Comparison of ENCODE assay signal across 17 cellular contexts in the genomic region with DNA sequence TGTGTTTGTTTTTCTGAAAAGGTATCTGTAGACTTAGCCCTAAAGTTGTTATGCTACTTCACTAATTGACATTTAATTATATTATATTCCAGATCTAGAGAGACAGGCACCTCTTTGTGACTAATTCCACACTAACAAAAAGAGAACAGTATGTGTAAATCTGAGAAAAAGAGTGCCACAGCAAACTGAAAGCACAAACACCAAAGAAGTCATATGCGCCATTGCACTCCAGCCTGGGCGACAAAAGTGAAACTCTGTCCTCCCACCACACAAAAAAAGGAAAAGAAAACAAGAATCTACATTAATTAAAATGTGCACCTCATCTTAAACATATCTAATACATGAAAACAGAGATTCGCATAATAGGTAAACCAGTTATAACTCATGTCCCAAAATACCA. TPM values are rescaled to one million over a fixed set of nuclear protein-coding genes. Genes with fewer than 3 reads are reported as not detected.
A peak's percentile ranks its signal among the peaks of the same experiment; 100 is the strongest.
DNase-seq lines count a peak whose midpoint lies in the region; ATAC-seq, FAIRE-seq and TF ChIP-seq lines count a peak whose summit lies in the region.
"Had no signal": no experiment of that assay in that cellular context is flagged by ENCODE, and none has a peak within 500 bp of the region (broad histone marks: within the 10 kb centered on the region; RNA-seq: fewer than 3 reads in every experiment).

No MANE protein-coding gene starts in this region.

- H3K4me3 ChIP-seq in dorsolateral prefrontal cortex, result no peak overlapping the region
- H3K4me3 ChIP-seq: thyroid gland had no signal

- H3K9me3 Mint-ChIP-seq in activated T-helper 2 cell treated with anti-CD3 and anti-CD28 coated beads, Interferon-gamma antibody, Interleukin-2, Interleukin-4, amounts not matched to agents 10 μg/mL and 5 μg/mL and 100 μg/mL, durations not matched to agents 14 hours and 24 hours and 36 hours, result no peaks in the 10 kb centered on the region
- H3K9me3 Mint-ChIP-seq: IgD-negative memory B cell had no signal

- H3K27ac Mint-ChIP-seq in activated T-helper 2 cell treated with anti-CD3 and anti-CD28 coated beads, Interferon-gamma antibody, Interleukin-2, Interleukin-4, amounts not matched to agents 10 μg/mL and 5 μg/mL and 100 μg/mL, durations not matched to agents 14 hours and 24 hours and 36 hours, result peak overlapping the region; percentile 72

- H3K36me3 Mint-ChIP-seq in activated T-helper 2 cell treated with anti-CD3 and anti-CD28 coated beads, Interferon-gamma antibody, Interleukin-2, Interleukin-4, amounts not matched to agents 10 μg/mL and 5 μg/mL and 100 μg/mL, durations not matched to agents 14 hours and 24 hours and 36 hours (ENCODE audit: low read depth), result peaks cover 19% of the 10 kb centered on the region

- no peak overlapping the region for H3K27ac ChIP-seq in dorsolateral prefrontal cortex
- H3K27ac ChIP-seq: thyroid gland, VCaP had no signal

- FAIRE-seq in GM19239 (lab: Jason Lieb, UNC), result peak; percentile 75
- FAIRE-seq: frontal cortex, GM12892 had no signal

- H3K4me3 Mint-ChIP-seq in activated T-helper 2 cell treated with anti-CD3 and anti-CD28 coated beads, Interferon-gamma antibody, Interleukin-2, Interleukin-4, amounts not matched to agents 10 μg/mL and 5 μg/mL and 100 μg/mL, durations not matched to agents 14 hours and 24 hours and 36 hours (ENCODE audit: low read depth), result no peak overlapping the region

- no peak for ATAC-seq in HG02870 (IDR thresholded peaks at IDR 0.05; ENCODE audit: unreplicated experiment)
- ATAC-seq: left colon had no signal

- TF ChIP-seq CTCF in dorsolateral prefrontal cortex (IDR thresholded peaks at IDR 0.05 in 54 of 56, conservative IDR thresholded peaks at IDR 0.05 in 2 of 56; ENCODE audit: low read depth in 1 of 56, partially characterized antibody in 56 of 56), result no peak

- intact Hi-C loops in activated T-helper 2 cell treated with anti-CD3 and anti-CD28 coated beads, Interferon-gamma antibody, Interleukin-2, Interleukin-4, amounts not matched to agents 10 μg/mL and 5 μg/mL and 100 μg/mL, durations not matched to agents 14 hours and 24 hours and 36 hours (cut with micrococcal nuclease), result loop anchor here (10.0 kb wide), 3 partner anchors 157 to 323 kb away; partner anchors contain the start of genes ATF1 and BIN2
- intact Hi-C loops in dorsolateral prefrontal cortex (cut with DNase I), result loop anchor here in 1 of 2 donors (10.0 kb wide), 1 partner anchor 87 kb away; the partner anchor contains the start of gene TFCP2

- H3K4me1 Mint-ChIP-seq in activated T-helper 2 cell treated with anti-CD3 and anti-CD28 coated beads, Interferon-gamma antibody, Interleukin-2, Interleukin-4, amounts not matched to agents 10 μg/mL and 5 μg/mL and 100 μg/mL, durations not matched to agents 14 hours and 24 hours and 36 hours (ENCODE audit: low read depth), result peaks cover 19% of the 10 kb centered on the region

- no peaks in the 10 kb centered on the region for H3K27me3 Mint-ChIP-seq in activated T-helper 2 cell treated with anti-CD3 and anti-CD28 coated beads, Interferon-gamma antibody, Interleukin-2, Interleukin-4, amounts not matched to agents 10 μg/mL and 5 μg/mL and 100 μg/mL, durations not matched to agents 14 hours and 24 hours and 36 hours (ENCODE audit: low read depth)
- H3K27me3 Mint-ChIP-seq: IgD-negative memory B cell had no signal

- no peaks in the 10 kb centered on the region for H3K27me3 ChIP-seq in dorsolateral prefrontal cortex
- H3K27me3 ChIP-seq: thyroid gland had no signal

- DNase-seq in activated T-cell treated with anti-CD3 and anti-CD28 coated beads for 24 hours (ENCODE audit: low read depth), result peak; percentile 11
- DNase-seq in activated T-cell treated with anti-CD3 and anti-CD28 coated beads for 4 hours, result no peak
- peak; percentile 13 for DNase-seq in GM19239 (ENCODE audit: insufficient read length, low spot score)
- no peak for DNase-seq in activated T-helper 2 cell treated with anti-CD3 and anti-CD28 coated beads, Interferon-gamma antibody, Interleukin-2, Interleukin-4, amounts not matched to agents 10 μg/mL and 5 μg/mL and 100 μg/mL, durations not matched to agents 14 hours and 24 hours and 36 hours (ENCODE audit: low spot score)
- DNase-seq in stimulated activated CD4-positive, alpha-beta T cell treated with anti-CD3 and anti-CD28 coated beads, Interleukin-4, amount 100 ng/mL, for 1 hour, result peak; percentile 16
- no peak for DNase-seq in dorsolateral prefrontal cortex
- DNase-seq in hypothalamus (lab: John Stamatoyannopoulos, UW), result no peak
- DNase-seq: ACHN, C1 segment of cervical spinal cord, left colon, NCI-H1436 treated with DMSO at 0.1 percent for 48 hours, thyroid gland had no signal

RNA-seq across cellular contexts. Expression of gene CSRNP2, which starts 4.4 kb away (rescaled TPM):
- total RNA-seq in activated T-helper 2 cell treated with anti-CD3 and anti-CD28 coated beads, Interferon-gamma antibody, Interleukin-2, Interleukin-4, amounts not matched to agents 10 μg/mL and 5 μg/mL and 100 μg/mL, durations not matched to agents 14 hours and 24 hours and 36 hours, result 28.3 and 31.2 TPM in 2 replicates
- 10 to 100 TPM; 42.6 to 96.4 (median 71.8) TPM for total RNA-seq in dorsolateral prefrontal cortex

RNA-seq across cellular contexts. Expression of gene LETMD1, which starts 39.7 kb away (rescaled TPM):
- 61.0 and 63.1 TPM in 2 replicates for total RNA-seq in activated T-helper 2 cell treated with anti-CD3 and anti-CD28 coated beads, Interferon-gamma antibody, Interleukin-2, Interleukin-4, amounts not matched to agents 10 μg/mL and 5 μg/mL and 100 μg/mL, durations not matched to agents 14 hours and 24 hours and 36 hours
- total RNA-seq in dorsolateral prefrontal cortex, result 10 to 100 TPM; 43.1 to 97.4 (median 70.1) TPM

Comparison
In these comparisons a context has a peak if more than half of its experiments do, and no peak if none do; other contexts are left out.
1. DNase-seq: peak in activated T-cell treated with anti-CD3 and anti-CD28 coated beads for 24 hours (single experiment), GM19239 (single experiment) and stimulated activated CD4-positive, alpha-beta T cell treated with anti-CD3 and anti-CD28 coated beads, Interleukin-4, amount 100 ng/mL, for 1 hour (single experiment); none in activated T-cell treated with anti-CD3 and anti-CD28 coated beads for 4 hours (single experiment), activated T-helper 2 cell treated with anti-CD3 and anti-CD28 coated beads, Interferon-gamma antibody, Interleukin-2, Interleukin-4, amounts not matched to agents 10 μg/mL and 5 μg/mL and 100 μg/mL, durations not matched to agents 14 hours and 24 hours and 36 hours (single experiment), dorsolateral prefrontal cortex (0 of 10) and hypothalamus (0 of 51).